3 cellular contexts compared by ENCODE assay signal in the genomic region with DNA sequence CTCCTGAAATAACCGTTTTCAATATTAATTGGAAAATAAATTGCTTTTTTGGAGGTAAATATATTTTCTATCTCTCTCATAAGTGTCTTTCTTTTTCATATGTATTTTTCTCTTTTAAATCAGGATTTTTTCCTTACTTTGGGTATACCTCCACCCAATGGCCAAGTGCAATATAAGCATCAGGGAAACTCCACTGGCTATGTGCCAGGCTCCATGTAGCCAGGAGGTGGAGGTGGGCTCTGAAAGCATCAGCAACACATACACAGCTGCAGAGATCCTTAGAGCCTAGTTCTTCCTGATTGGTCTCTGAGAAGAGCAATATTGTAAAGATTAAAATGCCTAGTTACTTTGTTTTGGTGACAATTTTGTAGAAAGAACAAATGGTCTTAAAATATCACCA.
TF ChIP-seq lines count a peak whose summit lies in the region.

No MANE protein-coding gene starts in this region.

TF ChIP-seq in SK-N-SH, 30 proteins besides CTCF, POLR2A, EP300 and RAD21:
- TF ChIP-seq TEAD4 (IDR thresholded peaks at IDR 0.05; ENCODE audit: borderline replicate concordance, insufficient read depth) (no peak), RFX5 (IDR thresholded peaks at IDR 0.05; ENCODE audit: low read length) (no peak), ELF1 (IDR thresholded peaks at IDR 0.05) (no peak), RXRA (IDR thresholded peaks at IDR 0.05; ENCODE audit: borderline replicate concordance, low read depth) (no peak), JUND (IDR thresholded peaks at IDR 0.05) (no peak), GATA2 (CRISPR knock-in tag; IDR thresholded peaks at IDR 0.05) (no peak), CHD2 (IDR thresholded peaks at IDR 0.05; ENCODE audit: low read length, partially characterized antibody) (no peak), GABPA (IDR thresholded peaks at IDR 0.05; ENCODE audit: low read depth) (no peak), SIN3A (IDR thresholded peaks at IDR 0.05; ENCODE audit: borderline replicate concordance, low read depth, low read length) (no peak), USF2 (IDR thresholded peaks at IDR 0.05; ENCODE audit: borderline replicate concordance, low read depth, low read length) (no peak), NRF1 (IDR thresholded peaks at IDR 0.05; ENCODE audit: low read depth, low read length) (no peak)
- TF ChIP-seq, protein P1, sequence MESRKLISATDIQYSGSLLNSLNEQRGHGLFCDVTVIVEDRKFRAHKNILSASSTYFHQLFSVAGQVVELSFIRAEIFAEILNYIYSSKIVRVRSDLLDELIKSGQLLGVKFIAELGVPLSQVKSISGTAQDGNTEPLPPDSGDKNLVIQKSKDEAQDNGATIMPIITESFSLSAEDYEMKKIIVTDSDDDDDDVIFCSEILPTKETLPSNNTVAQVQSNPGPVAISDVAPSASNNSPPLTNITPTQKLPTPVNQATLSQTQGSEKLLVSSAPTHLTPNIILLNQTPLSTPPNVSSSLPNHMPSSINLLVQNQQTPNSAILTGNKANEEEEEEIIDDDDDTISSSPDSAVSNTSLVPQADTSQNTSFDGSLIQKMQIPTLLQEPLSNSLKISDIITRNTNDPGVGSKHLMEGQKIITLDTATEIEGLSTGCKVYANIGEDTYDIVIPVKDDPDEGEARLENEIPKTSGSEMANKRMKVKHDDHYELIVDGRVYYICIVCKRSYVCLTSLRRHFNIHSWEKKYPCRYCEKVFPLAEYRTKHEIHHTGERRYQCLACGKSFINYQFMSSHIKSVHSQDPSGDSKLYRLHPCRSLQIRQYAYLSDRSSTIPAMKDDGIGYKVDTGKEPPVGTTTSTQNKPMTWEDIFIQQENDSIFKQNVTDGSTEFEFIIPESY (IDR thresholded peaks at IDR 0.05; ENCODE audit: borderline replicate concordance, low read depth): no peak

TF ChIP-seq in SK-N-SH treated with all-trans-retinoic acid at 6 μM for 48 hours, 23 proteins besides CTCF, POLR2A, EP300 and RAD21:
- TF ChIP-seq GLIS3 (CRISPR knock-in tag; IDR thresholded peaks at IDR 0.05): no peak
- TF ChIP-seq ZNF8 (CRISPR knock-in tag; IDR thresholded peaks at IDR 0.05): no peak
- TF ChIP-seq, protein P2, sequence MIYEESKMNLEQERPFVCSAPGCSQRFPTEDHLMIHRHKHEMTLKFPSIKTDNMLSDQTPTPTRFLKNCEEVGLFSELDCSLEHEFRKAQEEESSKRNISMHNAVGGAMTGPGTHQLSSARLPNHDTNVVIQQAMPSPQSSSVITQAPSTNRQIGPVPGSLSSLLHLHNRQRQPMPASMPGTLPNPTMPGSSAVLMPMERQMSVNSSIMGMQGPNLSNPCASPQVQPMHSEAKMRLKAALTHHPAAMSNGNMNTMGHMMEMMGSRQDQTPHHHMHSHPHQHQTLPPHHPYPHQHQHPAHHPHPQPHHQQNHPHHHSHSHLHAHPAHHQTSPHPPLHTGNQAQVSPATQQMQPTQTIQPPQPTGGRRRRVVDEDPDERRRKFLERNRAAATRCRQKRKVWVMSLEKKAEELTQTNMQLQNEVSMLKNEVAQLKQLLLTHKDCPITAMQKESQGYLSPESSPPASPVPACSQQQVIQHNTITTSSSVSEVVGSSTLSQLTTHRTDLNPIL (CRISPR knock-in tag; IDR thresholded peaks at IDR 0.05; ENCODE audit: low read depth): no peak
- TF ChIP-seq POU6F1 (CRISPR knock-in tag; IDR thresholded peaks at IDR 0.05; ENCODE audit: borderline replicate concordance, low read depth): no peak
- no peak for TF ChIP-seq ARNTL (CRISPR knock-in tag; IDR thresholded peaks at IDR 0.05; ENCODE audit: borderline replicate concordance, low read depth)
- no peak for TF ChIP-seq ZC3H10 (CRISPR knock-in tag; IDR thresholded peaks at IDR 0.05)
- no peak for TF ChIP-seq SNAI2 (CRISPR knock-in tag; IDR thresholded peaks at IDR 0.05)

TF ChIP-seq in H1, 55 proteins besides CTCF, POLR2A, EP300 and RAD21:
- no peak for TF ChIP-seq E2F6 (IDR thresholded peaks at IDR 0.05)
- no peak for TF ChIP-seq MAFK (IDR thresholded peaks at IDR 0.05; ENCODE audit: low read depth, low read length)
- TF ChIP-seq GABPA (IDR thresholded peaks at IDR 0.05; ENCODE audit: borderline replicate concordance, insufficient read depth, low read length): no peak
